1 cellular context compared by ENCODE assay signal in genomic region chr12:6053541-6053940, GRCh38.
TF ChIP-seq lines count a peak whose summit lies in the region.

No MANE protein-coding gene starts in this region.

TF ChIP-seq in SK-N-SH, 30 proteins besides CTCF, POLR2A, EP300 and RAD21 (continued from another document):
- TF ChIP-seq CHD2 (IDR thresholded peaks at IDR 0.05; ENCODE audit: low read length, partially characterized antibody) (no peak), RFX5 (IDR thresholded peaks at IDR 0.05; ENCODE audit: low read length) (no peak), GATA2 (CRISPR knock-in tag; IDR thresholded peaks at IDR 0.05) (no peak), NRF1 (IDR thresholded peaks at IDR 0.05; ENCODE audit: low read depth, low read length) (no peak), ZBTB33 (IDR thresholded peaks at IDR 0.05; ENCODE audit: borderline replicate concordance, low read depth) (no peak), YY1 (IDR thresholded peaks at IDR 0.05; ENCODE audit: low read depth) (no peak), JUND (IDR thresholded peaks at IDR 0.05) (no peak), MAX (IDR thresholded peaks at IDR 0.05; ENCODE audit: low read depth) (no peak), TEAD4 (IDR thresholded peaks at IDR 0.05; ENCODE audit: borderline replicate concordance, insufficient read depth) (no peak), MXI1 (IDR thresholded peaks at IDR 0.05; ENCODE audit: low read depth, low read length) (no peak), ELF1 (IDR thresholded peaks at IDR 0.05) (no peak)
